ENCODE assay signal across 20 cellular contexts in genomic region chr10:126392469-126392868, GRCh38.
"Had no signal": no experiment of that assay in that cellular context is flagged by ENCODE, and none has a peak within 500 bp of the region (broad histone marks: within the 10 kb centered on the region; RNA-seq: fewer than 3 reads in every experiment).

No MANE protein-coding gene starts in this region.

- H3K9me3 ChIP-seq: colonic mucosa, esophagus squamous epithelium, uterus had no signal

- H3K4me3 Mint-ChIP-seq: activated CD8-positive, alpha-beta T cell treated with anti-CD3 and anti-CD28 coated beads, Interleukin-2, amount 10 ng/mL, durations not matched to agents 7 days and 5 days; memory B cell; natural killer cell treated with Interleukin-12 subunit alpha and Interleukin-12 subunit beta and Interleukin-15 and Interleukin-18, amount 100 ng/mL, for 72 hours; WTC11 had no signal

- H3K9me3 Mint-ChIP-seq: natural killer cell treated with Interleukin-12 subunit alpha and Interleukin-12 subunit beta and Interleukin-15 and Interleukin-18, amount 100 ng/mL, for 72 hours had no signal

- H3K36me3 Mint-ChIP-seq: memory B cell; natural killer cell treated with Interleukin-12 subunit alpha and Interleukin-12 subunit beta and Interleukin-15 and Interleukin-18, amount 100 ng/mL, for 72 hours; WTC11 had no signal

- H3K4me3 ChIP-seq: cardiac muscle cell, colonic mucosa, esophagus squamous epithelium, tibial nerve, uterus had no signal

- ATAC-seq: activated CD8-positive, alpha-beta T cell treated with anti-CD3 and anti-CD28 coated beads, Interleukin-2, amount 10 ng/mL, durations not matched to agents 7 days and 5 days; left ventricle myocardium superior; natural killer cell treated with Interleukin-12 subunit alpha and Interleukin-12 subunit beta and Interleukin-15 and Interleukin-18, amount 100 ng/mL, for 72 hours; sciatic nerve; WTC11 had no signal

- DNase-seq: activated CD4-positive, alpha-beta T cell treated with anti-CD3 and anti-CD28 coated beads for 48 hours; activated CD8-positive, alpha-beta memory T cell treated with anti-CD3 and anti-CD28 coated beads, Interleukin-2, amount 50 U/mL, for 4 hours; activated CD8-positive, alpha-beta T cell treated with anti-CD3 and anti-CD28 coated beads, Interleukin-2, amount 10 ng/mL, durations not matched to agents 7 days and 5 days; colonic mucosa; esophagus squamous epithelium; foreskin fibroblast; kidney glomerular epithelial cell; left ventricle myocardium superior; occipital lobe; stimulated activated CD4-positive, alpha-beta T cell treated with anti-CD3 and anti-CD28 coated beads, Interleukin-2, amount 100 ng/mL, for 24 hours; substantia nigra; T-helper 2 cell; uterus had no signal

- H3K27ac ChIP-seq: cardiac muscle cell, colonic mucosa, tibial nerve, uterus had no signal

- H3K27me3 ChIP-seq: uterus had no signal

- H3K4me1 Mint-ChIP-seq: memory B cell had no signal

- H3K4me1 ChIP-seq: colonic mucosa had no signal

- H3K36me3 ChIP-seq: cardiac muscle cell, colonic mucosa, esophagus squamous epithelium, tibial nerve, uterus had no signal

- H3K27ac Mint-ChIP-seq: activated CD8-positive, alpha-beta T cell treated with anti-CD3 and anti-CD28 coated beads, Interleukin-2, amount 10 ng/mL, durations not matched to agents 7 days and 5 days; memory B cell; natural killer cell treated with Interleukin-12 subunit alpha and Interleukin-12 subunit beta and Interleukin-15 and Interleukin-18, amount 100 ng/mL, for 72 hours; progenitor cell of endocrine pancreas; WTC11 had no signal
